Comparison of ENCODE assay signal across 28 cellular contexts in the genomic region with DNA sequence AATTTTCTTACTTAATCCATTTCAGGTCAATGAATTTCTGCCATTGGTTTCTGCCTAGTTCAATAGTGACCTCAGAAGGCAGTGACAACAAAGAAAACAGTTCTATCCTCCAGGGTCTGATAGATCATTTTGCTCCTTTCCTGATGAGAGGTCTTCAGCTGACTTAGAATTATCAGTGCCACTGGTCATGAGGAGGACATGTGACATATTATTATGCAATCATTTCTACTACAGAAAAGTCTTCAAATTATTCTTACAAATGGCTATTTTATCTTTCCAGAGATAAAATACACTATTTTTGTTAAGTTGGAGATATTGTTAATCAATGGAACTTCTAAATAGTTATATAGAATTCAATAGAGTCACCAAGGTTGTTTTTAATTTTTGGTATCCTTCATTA.
"Had no signal": no experiment of that assay in that cellular context is flagged by ENCODE, and none has a peak within 500 bp of the region (broad histone marks: within the 10 kb centered on the region; RNA-seq: fewer than 3 reads in every experiment).

No MANE protein-coding gene starts in this region.

- ATAC-seq: natural killer cell; psoas muscle; sciatic nerve; stimulated activated naive B cell treated with anti-CD40 and anti-IgM and Interleukin-4, amounts not matched to agents 10 μg/mL and 1 μg/mL and 100 μg/mL, for 72 hours; stimulated activated naive CD8-positive, alpha-beta T cell treated with anti-CD3 and anti-CD28 coated beads, Interleukin-15, Interleukin-2, amounts not matched to agents 100 U/mL and 50 U/mL, for 24 hours; upper lobe of right lung had no signal

- H2AFZ ChIP-seq: hepatocyte, neural progenitor cell, parathyroid adenoma had no signal

- H3K9ac ChIP-seq: neural progenitor cell, parathyroid adenoma had no signal

- H3K79me2 ChIP-seq: hepatocyte, parathyroid adenoma had no signal

- FAIRE-seq: urothelium cell line had no signal

- H3K36me3 ChIP-seq: left ventricle myocardium inferior, neural progenitor cell, neutrophil, right atrium auricular region, suprapubic skin, thoracic aorta, tibial artery, upper lobe of right lung had no signal

- DNase-seq: islet precursor cell; left ventricle myocardium inferior; mesendoderm; naive B cell; natural killer cell; nephron progenitor cell; occipital lobe; psoas muscle; stimulated activated CD4-positive, alpha-beta T cell treated with anti-CD3 and anti-CD28 coated beads, Interleukin-12 subunit alpha, Interleukin-12 subunit beta, amount 100 ng/mL, for 4 hours; stimulated activated CD4-positive, alpha-beta T cell treated with anti-CD3 and anti-CD28 coated beads, Interleukin-15, amount 100 ng/mL, for 24 hours; stimulated activated CD4-positive, alpha-beta T cell treated with anti-CD3 and anti-CD28 coated beads, Interleukin-2, amount 100 ng/mL, for 24 hours; stimulated activated CD4-positive, alpha-beta T cell treated with anti-CD3 and anti-CD28 coated beads, Interleukin-4, amount 100 ng/mL, for 1 hour; stimulated activated naive B cell treated with anti-CD40 and anti-IgM and Interleukin-4, amounts not matched to agents 10 μg/mL and 1 μg/mL and 100 μg/mL, for 72 hours; stimulated activated naive CD8-positive, alpha-beta T cell treated with anti-CD3 and anti-CD28 coated beads, Interleukin-15, Interleukin-2, amounts not matched to agents 100 U/mL and 50 U/mL, for 24 hours; tibial artery; trophoblast cell; upper lobe of right lung had no signal

- H3K4me1 ChIP-seq: left ventricle myocardium inferior, parathyroid adenoma, psoas muscle, right atrium auricular region, upper lobe of right lung had no signal

- H3K4me3 ChIP-seq: hepatocyte, left ventricle myocardium inferior, lung, neural progenitor cell, psoas muscle, right atrium auricular region, skin epidermis, suprapubic skin, thoracic aorta, tibial artery, upper lobe of right lung had no signal

- H3K27me3 ChIP-seq: hepatocyte, neural progenitor cell, right atrium auricular region, suprapubic skin, upper lobe of right lung had no signal

- H3K4me2 ChIP-seq: hepatocyte, neural progenitor cell had no signal

- H3K9me3 ChIP-seq: neutrophil, right atrium auricular region, suprapubic skin, thoracic aorta, tibial artery, upper lobe of right lung had no signal

- H3K27ac ChIP-seq: hepatocyte, left ventricle myocardium inferior, neural progenitor cell, neutrophil, parathyroid adenoma, psoas muscle, right atrium auricular region, skin epidermis, suprapubic skin, thoracic aorta, tibial artery, upper lobe of right lung had no signal
